8 cellular contexts compared by ENCODE assay signal in genomic region chr2:61018319-61018750, GRCh38. TPM values are rescaled to one million over a fixed set of nuclear protein-coding genes. Genes with fewer than 3 reads are reported as not detected.
DNase-seq lines count a peak whose midpoint lies in the region; ATAC-seq, FAIRE-seq and TF ChIP-seq lines count a peak whose summit lies in the region.

No MANE protein-coding gene starts in this region.

- no peak for TF ChIP-seq CTCF in astrocyte of the spinal cord (IDR thresholded peaks at IDR 0.05; ENCODE audit: low read depth, low read length)

- peak; percentile 45 for DNase-seq in HTR-8/SVneo (ENCODE audit: insufficient read length, low spot score)
- DNase-seq in astrocyte of the spinal cord (ENCODE audit: low read depth, low spot score), result peak; percentile 43
- DNase-seq in mesenchymal stem cell, result no peak
- DNase-seq in HCEC 1CT, result no peak
- no peak for DNase-seq in GDM1 (lab: John Stamatoyannopoulos, UW)
- no peak for DNase-seq in germinal center (ENCODE audit: low spot score)

- in situ Hi-C loops in astrocyte of the spinal cord (cut with HindIII; ENCODE audit: low sequenced_read_pairs), result no loop called here

- H3K23ac ChIP-seq in mesenchymal stem cell (ENCODE audit: low read length in 2 of 2), result no peak overlapping the region

- peaks cover 9 to 15% of the 10 kb centered on the region in 2 experiments for H3K36me3 ChIP-seq in mesenchymal stem cell (ENCODE audit: control insufficient read depth in 1 of 2, insufficient read depth in 2 of 2, low read depth in 1 of 2, low read length in 2 of 2)

- peak overlapping the region in 1 of 2 experiments; percentile 87 for H3K18ac ChIP-seq in mesenchymal stem cell (ENCODE audit: low read depth in 1 of 2, low read length in 2 of 2)

- H3K9ac ChIP-seq in mesenchymal stem cell (ENCODE audit: low read length), result peak overlapping the region; percentile 96

- H3K4me3 ChIP-seq in GM08714 (ENCODE audit: low read length), result peak overlapping the region; percentile 84
- H3K4me3 ChIP-seq in astrocyte of the spinal cord (ENCODE audit: low read depth, low read length), result peak overlapping the region; percentile 92
- peak overlapping the region; percentile 88 to 99 for H3K4me3 ChIP-seq in mesenchymal stem cell (ENCODE audit: insufficient read depth in 1 of 2, low read depth in 1 of 2, low read length in 2 of 2)

- H3K4me1 ChIP-seq in mesenchymal stem cell (ENCODE audit: control insufficient read depth, insufficient read depth, low read depth, low read length), result no peaks in the 10 kb centered on the region

- peak overlapping the region; percentile 96 for H3K27ac ChIP-seq in mesenchymal stem cell (ENCODE audit: low read length, poor library complexity, severe bottlenecking)

- peaks cover 4% of the 10 kb centered on the region for H3K9me3 ChIP-seq in mesenchymal stem cell (ENCODE audit: control insufficient read depth, low read length)

- no peak overlapping the region for H4K8ac ChIP-seq in mesenchymal stem cell (ENCODE audit: low read length)

- H2BK120ac ChIP-seq in mesenchymal stem cell (ENCODE audit: low read depth, low read length), result no peak overlapping the region

- no peak overlapping the region for H4K91ac ChIP-seq in mesenchymal stem cell (ENCODE audit: low read length)

- H2BK15ac ChIP-seq in mesenchymal stem cell (ENCODE audit: low read depth, poor library complexity, severe bottlenecking), result no peak overlapping the region

- H3K4me2 ChIP-seq in mesenchymal stem cell (ENCODE audit: low read length, poor library complexity, severe bottlenecking), result peak overlapping the region; percentile 66

- WGBS in mesenchymal stem cell, result 0% methylated on average over 5 of the region's 7 CpGs

- H2BK5ac ChIP-seq in mesenchymal stem cell (ENCODE audit: low read depth, low read length, poor library complexity, severe bottlenecking), result no peak overlapping the region

- no peaks in the 10 kb centered on the region for H3K27me3 ChIP-seq in mesenchymal stem cell (ENCODE audit: control insufficient read depth in 1 of 2, insufficient read depth in 1 of 2, low read length in 2 of 2)

- peaks cover 22% of the 10 kb centered on the region for H3K79me1 ChIP-seq in mesenchymal stem cell (replicated peaks; ENCODE audit: low read length, poor library complexity, severe bottlenecking)

- no peak overlapping the region for H2BK12ac ChIP-seq in mesenchymal stem cell (ENCODE audit: low read length in 2 of 2)

- H2AK5ac ChIP-seq in mesenchymal stem cell (ENCODE audit: low read length, severe bottlenecking), result no peak overlapping the region

- no peak overlapping the region for H3K14ac ChIP-seq in mesenchymal stem cell (ENCODE audit: low read length in 2 of 2)

- peak overlapping the region; percentile 96 for H2AFZ ChIP-seq in mesenchymal stem cell (ENCODE audit: low read depth, low read length)

- FAIRE-seq in HTR-8/SVneo (lab: Jason Lieb, UNC), result no peak

- no peak for ATAC-seq in GM21367 (IDR thresholded peaks at IDR 0.05; ENCODE audit: unreplicated experiment)

- peak overlapping the region in 1 of 2 experiments; percentile 37 for H3K4ac ChIP-seq in mesenchymal stem cell (ENCODE audit: low read depth in 1 of 2, low read length in 2 of 2)

RNA-seq across cellular contexts. Expression of gene PUS10, which starts 0.3 kb away (rescaled TPM):
- polyA plus RNA-seq in mesenchymal stem cell (2013, experiment 1 of 2), result 2.7 TPM
- polyA plus RNA-seq in mesenchymal stem cell (2013, experiment 2 of 2), result 3.2 TPM

RNA-seq across cellular contexts. Expression of gene PEX13, which starts 0.8 kb away (rescaled TPM):
- 10.2 TPM for polyA plus RNA-seq in mesenchymal stem cell (2013, experiment 1 of 2)
- polyA plus RNA-seq in mesenchymal stem cell (2013, experiment 2 of 2), result 11.2 TPM

RNA-seq across cellular contexts. Expression of gene SANBR, which starts 47.3 kb away (rescaled TPM):
- polyA plus RNA-seq in mesenchymal stem cell (2013, experiment 1 of 2), result 9.5 TPM
- polyA plus RNA-seq in mesenchymal stem cell (2013, experiment 2 of 2), result 9.0 TPM

Comparison
In these comparisons a context has a peak if more than half of its experiments do, and no peak if none do; other contexts are left out.
1. DNase-seq: peak in HTR-8/SVneo (single experiment) and astrocyte of the spinal cord (single experiment); none in mesenchymal stem cell (single experiment), HCEC 1CT (single experiment), GDM1 (single experiment) and germinal center (single experiment).
2. Peak in every context shown above with its lines, with median percentiles within 50 percentile points of each other: H3K4me3 ChIP-seq.